In genomic region chr1:153734380-153735089, GRCh38 we compare ENCODE assay signal across 12 cellular contexts. TPM values are rescaled to one million over a fixed set of nuclear protein-coding genes. Genes with fewer than 3 reads are reported as not detected.
DNase-seq lines count a peak whose midpoint lies in the region; ATAC-seq and TF ChIP-seq lines count a peak whose summit lies in the region.
"Had no signal": no experiment of that assay in that cellular context is flagged by ENCODE, and none has a peak within 500 bp of the region (broad histone marks: within the 10 kb centered on the region; RNA-seq: fewer than 3 reads in every experiment).

No MANE protein-coding gene starts in this region.

- H3K4me1 ChIP-seq in right lobe of liver (peaks cover 0 to 23% (median 3%) of the 10 kb centered on the region in 4 donors), thyroid gland (peaks cover 18 to 31% of the 10 kb centered on the region in 2 donors)

- H3K4me1 Mint-ChIP-seq in activated naive CD8-positive, alpha-beta T cell treated with anti-CD3 and anti-CD28 coated beads, Interleukin-2, amount 50 U/mL, for 24 hours = peaks cover 34% of the 10 kb centered on the region
- peaks cover 26% of the 10 kb centered on the region for H3K4me1 Mint-ChIP-seq in activated naive CD8-positive, alpha-beta T cell treated with anti-CD3 and anti-CD28 coated beads for 36 hours

- TF ChIP-seq POLR2A in right lobe of liver (IDR thresholded peaks at IDR 0.05) (no peak), thyroid gland (IDR thresholded peaks at IDR 0.05) (no peak)

- no peaks in the 10 kb centered on the region for H3K9me3 Mint-ChIP-seq in activated naive CD8-positive, alpha-beta T cell treated with anti-CD3 and anti-CD28 coated beads, Interleukin-2, amount 50 U/mL, for 24 hours
- no peaks in the 10 kb centered on the region for H3K9me3 Mint-ChIP-seq in activated naive CD8-positive, alpha-beta T cell treated with anti-CD3 and anti-CD28 coated beads for 36 hours
- H3K9me3 Mint-ChIP-seq: T-helper 2 cell treated with Interferon-gamma antibody and Interleukin-4, amounts not matched to agents 5 μg/mL and 100 μg/mL, for 36 hours had no signal

- 67% methylated on average over 2 of the region's 3 CpGs for WGBS in right lobe of liver (ENCODE audit: insufficient coverage, low coverage, low lambda C conversion rate, missing lambda C conversion rate)
- 39 to 50% methylated on average over 3 of the region's 3 CpGs for WGBS in thyroid gland, 2 donors

- TF ChIP-seq CTCF in right lobe of liver (IDR thresholded peaks at IDR 0.05) = no peak
- no peak for TF ChIP-seq CTCF in thyroid gland (IDR thresholded peaks at IDR 0.05)

- intact Hi-C loops in right lobe of liver (cut with DNase I) (no loop called here), thyroid gland (cut with DNase I) (no loop called here)

- peaks cover 18% of the 10 kb centered on the region for H3K36me3 Mint-ChIP-seq in activated naive CD8-positive, alpha-beta T cell treated with anti-CD3 and anti-CD28 coated beads, Interleukin-2, amount 50 U/mL, for 24 hours (ENCODE audit: low read depth)
- peaks cover 13% of the 10 kb centered on the region for H3K36me3 Mint-ChIP-seq in activated naive CD8-positive, alpha-beta T cell treated with anti-CD3 and anti-CD28 coated beads for 36 hours

- ATAC-seq in activated naive CD8-positive, alpha-beta T cell treated with anti-CD3 and anti-CD28 coated beads, Interleukin-2, amount 50 U/mL, for 24 hours = no peak
- peak in 3 of 4 donors; percentile 24 to 60 (median 44) for ATAC-seq in right lobe of liver

- H3K27ac ChIP-seq in right lobe of liver = no peak overlapping the region
- peak overlapping the region; percentile 24 to 77 (median 61) for H3K27ac ChIP-seq in thyroid gland

- H3K27me3 Mint-ChIP-seq in activated naive CD8-positive, alpha-beta T cell treated with anti-CD3 and anti-CD28 coated beads, Interleukin-2, amount 50 U/mL, for 24 hours = no peaks in the 10 kb centered on the region
- no peaks in the 10 kb centered on the region for H3K27me3 Mint-ChIP-seq in activated naive CD8-positive, alpha-beta T cell treated with anti-CD3 and anti-CD28 coated beads for 36 hours

- H3K4me3 Mint-ChIP-seq in activated naive CD8-positive, alpha-beta T cell treated with anti-CD3 and anti-CD28 coated beads, Interleukin-2, amount 50 U/mL, for 24 hours = no peak overlapping the region
- no peak overlapping the region for H3K4me3 Mint-ChIP-seq in activated naive CD8-positive, alpha-beta T cell treated with anti-CD3 and anti-CD28 coated beads for 36 hours
- H3K4me3 Mint-ChIP-seq: T-helper 2 cell treated with Interferon-gamma antibody and Interleukin-4, amounts not matched to agents 5 μg/mL and 100 μg/mL, for 36 hours had no signal

- H3K9me3 ChIP-seq in right lobe of liver (no peaks in the 10 kb centered on the region), thyroid gland (no peaks in the 10 kb centered on the region)

- DNase-seq in activated naive CD8-positive, alpha-beta T cell treated with anti-CD3 and anti-CD28 coated beads, Interleukin-2, amount 50 U/mL, for 24 hours = no peak
- no peak for DNase-seq in activated naive CD8-positive, alpha-beta T cell treated with anti-CD3 and anti-CD28 coated beads for 36 hours
- peak; percentile 51 for DNase-seq in NOMO-1 treated with dmso at 0.1 percent for 144 hours (lab: John Stamatoyannopoulos, UW; ENCODE audit: unreplicated experiment)
- DNase-seq in right lobe of liver = no peak
- peak; percentile 61 to 65 for DNase-seq in thyroid gland
- no peak for DNase-seq in NCI-H748 (lab: John Stamatoyannopoulos, UW; ENCODE audit: unreplicated experiment)
- no peak for DNase-seq in NCI-H446 treated with DMSO at 0.1 percent for 48 hours (lab: John Stamatoyannopoulos, UW)
- no peak for DNase-seq in DMS 273 treated with DMSO at 0.1 percent for 48 hours (lab: John Stamatoyannopoulos, UW)
- DNase-seq: amygdala, NCI-H187 had no signal

- H3K36me3 ChIP-seq in right lobe of liver (peaks cover 0 to 6% (median 0%) of the 10 kb centered on the region in 4 donors), thyroid gland (peaks cover 0 to under 1% of the 10 kb centered on the region in 2 donors)

- peak overlapping the region; percentile 42 for H3K27ac Mint-ChIP-seq in activated naive CD8-positive, alpha-beta T cell treated with anti-CD3 and anti-CD28 coated beads, Interleukin-2, amount 50 U/mL, for 24 hours
- H3K27ac Mint-ChIP-seq in activated naive CD8-positive, alpha-beta T cell treated with anti-CD3 and anti-CD28 coated beads for 36 hours = no peak overlapping the region
- H3K27ac Mint-ChIP-seq: T-helper 2 cell treated with Interferon-gamma antibody and Interleukin-4, amounts not matched to agents 5 μg/mL and 100 μg/mL, for 36 hours had no signal

- H3K27me3 ChIP-seq in right lobe of liver (no peaks in the 10 kb centered on the region), thyroid gland (no peaks in the 10 kb centered on the region)

- H3K4me3 ChIP-seq in right lobe of liver = no peak overlapping the region
- no peak overlapping the region for H3K4me3 ChIP-seq in thyroid gland (replicated peaks in 1 of 3)

RNA-seq across cellular contexts. Expression of gene INTS3, which starts 6.7 kb away (rescaled TPM):
- total RNA-seq in activated naive CD8-positive, alpha-beta T cell treated with anti-CD3 and anti-CD28 coated beads for 36 hours = 10 to 100 TPM; 47.9 to 48.0 TPM
- total RNA-seq in right lobe of liver = 10 to 100 TPM; 16.5 to 29.1 (median 22.6) TPM
- total RNA-seq in thyroid gland = 10 to 100 TPM; 50.0 to 60.9 (median 56.3) TPM

RNA-seq across cellular contexts. Expression of gene SLC27A3, which starts 40.7 kb away (rescaled TPM):
- total RNA-seq in activated naive CD8-positive, alpha-beta T cell treated with anti-CD3 and anti-CD28 coated beads for 36 hours = 1 to 10 TPM; 6.4 to 6.9 TPM
- 10 to 100 TPM; 25.4 to 50.4 (median 36.9) TPM for total RNA-seq in right lobe of liver
- 10 to 100 TPM; 14.4 to 32.5 (median 23.2) TPM for total RNA-seq in thyroid gland

RNA-seq across cellular contexts. Expression of gene NPR1, which starts 56.0 kb away (rescaled TPM):
- under 1 TPM in 1 of 2 experiments, not detected in 1; 0.06 TPM for total RNA-seq in activated naive CD8-positive, alpha-beta T cell treated with anti-CD3 and anti-CD28 coated beads for 36 hours
- total RNA-seq in right lobe of liver (10 to 100 TPM in 1 of 6 experiments, 1 to 10 TPM in 5; 5.0 to 14.4 (median 5.7) TPM), thyroid gland (10 to 100 TPM; 20.9 to 35.1 (median 30.0) TPM)
- total RNA-seq: OCI-LY7 had no signal

Comparison
In these comparisons a context has a peak if more than half of its experiments do, and no peak if none do; other contexts are left out.
1. DNase-seq: peak in NOMO-1 treated with dmso at 0.1 percent for 144 hours (single experiment) and thyroid gland (2 of 2); none in activated naive CD8-positive, alpha-beta T cell treated with anti-CD3 and anti-CD28 coated beads, Interleukin-2, amount 50 U/mL, for 24 hours (single experiment), activated naive CD8-positive, alpha-beta T cell treated with anti-CD3 and anti-CD28 coated beads for 36 hours (single experiment), right lobe of liver (0 of 3), NCI-H748 (single experiment), NCI-H446 treated with DMSO at 0.1 percent for 48 hours (single experiment) and DMS 273 treated with DMSO at 0.1 percent for 48 hours (single experiment).
2. H3K27ac ChIP-seq: peak in thyroid gland (3 of 3); none in right lobe of liver (0 of 3).
3. RNA of gene NPR1, which starts 56.0 kb away (total RNA-seq): 20.9 to 35.1 TPM in thyroid gland and 5.0 to 14.4 TPM in right lobe of liver; 0.06 TPM in activated naive CD8-positive, alpha-beta T cell treated with anti-CD3 and anti-CD28 coated beads for 36 hours; every median in the first group is over 4 times any median in the second.